31 cellular contexts compared by ENCODE assay signal in genomic region chr20:54014301-54014914, GRCh38. TPM values are rescaled to one million over a fixed set of nuclear protein-coding genes. Genes with fewer than 3 reads are reported as not detected.
DNase-seq lines count a peak whose midpoint lies in the region; ATAC-seq, FAIRE-seq and TF ChIP-seq lines count a peak whose summit lies in the region.
"Had no signal": no experiment of that assay in that cellular context is flagged by ENCODE, and none has a peak within 500 bp of the region (broad histone marks: within the 10 kb centered on the region; RNA-seq: fewer than 3 reads in every experiment).

No MANE protein-coding gene starts in this region.

- no peaks in the 10 kb centered on the region for H3K9me1 ChIP-seq in K562 (ENCODE audit: control insufficient read depth, insufficient read depth, low read length)

- H3K9ac ChIP-seq in K562 (ENCODE audit: insufficient read depth in 1 of 2, low read depth in 2 of 2, low read length in 2 of 2) = no peak overlapping the region
- H3K9ac ChIP-seq: BLaER1 treated with 17β-estradiol and CSF1 and Interleukin-3, amounts not matched to agents 10 nM and 100 nM had no signal

- FAIRE-seq in GM12891 (lab: Jason Lieb, UNC) (peak; percentile 60), K562 (lab: Jason Lieb, UNC) (peak; percentile 35)
- FAIRE-seq: GM12892, kidney, RCC 7860 had no signal

- intact Hi-C loops in K562 (cut with micrococcal nuclease) (no loop called here), mucosa of descending colon (cut with DNase I, micrococcal nuclease) (no loop called here), heart left ventricle (cut with DNase I) (no loop called here)

- no peaks in the 10 kb centered on the region for H3K9me3 Mint-ChIP-seq in stimulated activated effector memory CD8-positive, alpha-beta T cell treated with anti-CD3 and anti-CD28 coated beads, Interleukin-12 subunit alpha, Interleukin-12 subunit beta, amount 100 ng/mL, for 72 hours
- H3K9me3 Mint-ChIP-seq: activated CD4-positive, alpha-beta T cell treated with anti-CD3 and anti-CD28 coated beads, Interleukin-2, amount 10 ng/mL, durations not matched to agents 24 days and 14 days; stimulated activated naive B cell treated with anti-CD40 and anti-IgM and Interleukin-4, amounts not matched to agents 10 μg/mL and 1 μg/mL and 100 μg/mL, for 72 hours had no signal

- TF ChIP-seq POLR2A in GM12891 (IDR thresholded peaks at IDR 0.05; ENCODE audit: low read depth, low read length) (no peak), K562 (conservative IDR thresholded peaks at IDR 0.05) (no peak), heart left ventricle (IDR thresholded peaks at IDR 0.05) (no peak)

- TF ChIP-seq RAD21 in K562 (CRISPR knock-in tag; conservative IDR thresholded peaks at IDR 0.05 in 1 of 2, IDR thresholded peaks at IDR 0.05 in 1 of 2) = no peak

- no peak for TF ChIP-seq CTCF in K562 (IDR thresholded peaks at IDR 0.05 in 2 of 3, conservative IDR thresholded peaks at IDR 0.05 in 1 of 3; ENCODE audit: insufficient read depth in 2 of 3, low read depth in 1 of 3, low read length in 3 of 3)
- no peak for TF ChIP-seq CTCF in mucosa of descending colon (IDR thresholded peaks at IDR 0.05)
- no peak for TF ChIP-seq CTCF in heart left ventricle (IDR thresholded peaks at IDR 0.05)

- no peak for ATAC-seq in K562
- ATAC-seq in mucosa of descending colon = peak; percentile 32
- ATAC-seq in stimulated activated effector memory CD8-positive, alpha-beta T cell treated with anti-CD3 and anti-CD28 coated beads, Interleukin-12 subunit alpha, Interleukin-12 subunit beta, amount 100 ng/mL, for 72 hours = no peak
- ATAC-seq in heart left ventricle = no peak
- ATAC-seq in GM19463 (IDR thresholded peaks at IDR 0.05; ENCODE audit: unreplicated experiment) = no peak
- ATAC-seq: stimulated activated naive B cell treated with anti-CD40 and anti-IgM and Interleukin-4, amounts not matched to agents 10 μg/mL and 1 μg/mL and 100 μg/mL, for 72 hours had no signal

- CTCF ChIA-PET in K562 (lab: Yijun Ruan, JAX; ENCODE audit: low intra/inter-chr PET ratio) = no interaction called here

- BruUV-seq in K562 (replicated peaks; lab: Mats Ljungman, UMichigan) = no TSS peak

- no peak overlapping the region for H3K4me2 ChIP-seq in K562 (ENCODE audit: insufficient read depth, low read length)
- H3K4me2 ChIP-seq: BLaER1 treated with 17β-estradiol and CSF1 and Interleukin-3, amounts not matched to agents 10 nM and 100 nM had no signal

- in situ Hi-C loops in K562 (cut with MboI) = no loop called here

- H3K27ac ChIP-seq in K562 (ENCODE audit: extremely low read depth, low read depth, low read length) = no peak overlapping the region
- H3K27ac ChIP-seq in heart left ventricle = no peak overlapping the region
- H3K27ac ChIP-seq: BLaER1 treated with 17β-estradiol and CSF1 and Interleukin-3, amounts not matched to agents 10 nM and 100 nM; HL-60; right atrium auricular region; SJSA1 had no signal

- H3K27me3 ChIP-seq in K562 (ENCODE audit: control insufficient read depth in 2 of 2, insufficient read depth in 2 of 2, low read length in 2 of 2) (no peaks in the 10 kb centered on the region), heart left ventricle (no peaks in the 10 kb centered on the region)
- H3K27me3 ChIP-seq: BLaER1 treated with 17β-estradiol and CSF1 and Interleukin-3, amounts not matched to agents 10 nM and 100 nM; ovary; right atrium auricular region; SJSA1 had no signal

- no peak overlapping the region for H3K4me3 Mint-ChIP-seq in stimulated activated effector memory CD8-positive, alpha-beta T cell treated with anti-CD3 and anti-CD28 coated beads, Interleukin-12 subunit alpha, Interleukin-12 subunit beta, amount 100 ng/mL, for 72 hours
- H3K4me3 Mint-ChIP-seq: activated CD4-positive, alpha-beta T cell treated with anti-CD3 and anti-CD28 coated beads, Interleukin-2, amount 10 ng/mL, durations not matched to agents 24 days and 14 days; stimulated activated naive B cell treated with anti-CD40 and anti-IgM and Interleukin-4, amounts not matched to agents 10 μg/mL and 1 μg/mL and 100 μg/mL, for 72 hours had no signal

- no peaks in the 10 kb centered on the region for H4K20me1 ChIP-seq in K562 (replicated peaks; ENCODE audit: control insufficient read depth, insufficient read depth, low read length)
- H4K20me1 ChIP-seq: BLaER1 treated with 17β-estradiol and CSF1 and Interleukin-3, amounts not matched to agents 10 nM and 100 nM had no signal

- 3% methylated on average over 7 of the region's 7 CpGs for WGBS in K562 (ENCODE audit: insufficient coverage, low coverage, missing lambda C conversion rate)
- WGBS in heart left ventricle, 4 donors = 42 to 63% (median 55%) methylated on average over 7 of the region's 7 CpGs

- H2AFZ ChIP-seq in K562 (ENCODE audit: low read depth, low read length) = no peak overlapping the region

- no peaks in the 10 kb centered on the region for H3K9me3 ChIP-seq in K562 (replicated peaks; ENCODE audit: control insufficient read depth, insufficient read depth, low read depth, low read length)
- no peaks in the 10 kb centered on the region for H3K9me3 ChIP-seq in mucosa of descending colon
- no peaks in the 10 kb centered on the region for H3K9me3 ChIP-seq in heart left ventricle
- H3K9me3 ChIP-seq: BLaER1 treated with 17β-estradiol and CSF1 and Interleukin-3, amounts not matched to agents 10 nM and 100 nM; Caco-2; ovary; right atrium auricular region; SJSA1 had no signal

- POLR2A ChIA-PET in K562 (lab: Yijun Ruan, JAX) = no interaction called here

- TF ChIP-seq EP300 in K562 (IDR thresholded peaks at IDR 0.05; ENCODE audit: low read length) = no peak

- H3K36me3 Mint-ChIP-seq in stimulated activated effector memory CD8-positive, alpha-beta T cell treated with anti-CD3 and anti-CD28 coated beads, Interleukin-12 subunit alpha, Interleukin-12 subunit beta, amount 100 ng/mL, for 72 hours = no peaks in the 10 kb centered on the region
- H3K36me3 Mint-ChIP-seq: stimulated activated naive B cell treated with anti-CD40 and anti-IgM and Interleukin-4, amounts not matched to agents 10 μg/mL and 1 μg/mL and 100 μg/mL, for 72 hours had no signal

- H3K4me1 ChIP-seq in K562 (replicated peaks in 1 of 2; ENCODE audit: control insufficient read depth in 2 of 2, insufficient read depth in 2 of 2, low read length in 2 of 2) (no peaks in the 10 kb centered on the region), mucosa of descending colon (ENCODE audit: low read depth) (no peaks in the 10 kb centered on the region), heart left ventricle (peaks cover 0 to 14% (median 0%) of the 10 kb centered on the region in 12 donors)
- H3K4me1 ChIP-seq: Caco-2, right atrium auricular region, SJSA1 had no signal

- H3K36me3 ChIP-seq in K562 (ENCODE audit: control insufficient read depth, insufficient read depth, low read length) = no peaks in the 10 kb centered on the region
- no peaks in the 10 kb centered on the region for H3K36me3 ChIP-seq in mucosa of descending colon (ENCODE audit: low read depth)
- H3K36me3 ChIP-seq in heart left ventricle = no peaks in the 10 kb centered on the region
- H3K36me3 ChIP-seq: BLaER1 treated with 17β-estradiol and CSF1 and Interleukin-3, amounts not matched to agents 10 nM and 100 nM; ovary; right atrium auricular region; SJSA1 had no signal

- H3K4me3 ChIP-seq in K562 (no peak overlapping the region), mucosa of descending colon (no peak overlapping the region), heart left ventricle (no peak overlapping the region)
- H3K4me3 ChIP-seq: BLaER1 treated with 17β-estradiol and CSF1 and Interleukin-3, amounts not matched to agents 10 nM and 100 nM; ovary; right atrium auricular region; SJSA1 had no signal

- H3K79me2 ChIP-seq in K562 (ENCODE audit: control insufficient read depth, insufficient read depth, low read length) = no peaks in the 10 kb centered on the region

- H3K4me1 Mint-ChIP-seq in stimulated activated effector memory CD8-positive, alpha-beta T cell treated with anti-CD3 and anti-CD28 coated beads, Interleukin-12 subunit alpha, Interleukin-12 subunit beta, amount 100 ng/mL, for 72 hours = peaks cover 9% of the 10 kb centered on the region

- no peak overlapping the region for H3K27ac Mint-ChIP-seq in stimulated activated effector memory CD8-positive, alpha-beta T cell treated with anti-CD3 and anti-CD28 coated beads, Interleukin-12 subunit alpha, Interleukin-12 subunit beta, amount 100 ng/mL, for 72 hours
- H3K27ac Mint-ChIP-seq: activated CD4-positive, alpha-beta T cell treated with anti-CD3 and anti-CD28 coated beads, Interleukin-2, amount 10 ng/mL, durations not matched to agents 24 days and 14 days; stimulated activated naive B cell treated with anti-CD40 and anti-IgM and Interleukin-4, amounts not matched to agents 10 μg/mL and 1 μg/mL and 100 μg/mL, for 72 hours had no signal

- DNase-seq in GM12891 (ENCODE audit: insufficient read length, low spot score) = no peak
- DNase-seq in NCI-H2171 (lab: John Stamatoyannopoulos, UW) = peak; percentile 68
- no peak for DNase-seq in K562 (ENCODE audit: extremely low read depth in 1 of 4, low spot score in 3 of 4)
- DNase-seq in mucosa of descending colon = no peak
- no peak for DNase-seq in stimulated activated effector memory CD8-positive, alpha-beta T cell treated with anti-CD3 and anti-CD28 coated beads, Interleukin-12 subunit alpha, Interleukin-12 subunit beta, amount 100 ng/mL, for 72 hours (ENCODE audit: low spot score in 2 of 2)
- DNase-seq in heart left ventricle = no peak
- DNase-seq in HT-29 (ENCODE audit: low spot score) = no peak
- DNase-seq: ACHN; activated CD4-positive, alpha-beta T cell treated with anti-CD3 and anti-CD28 coated beads, Interleukin-2, amount 10 ng/mL, durations not matched to agents 24 days and 14 days; activated naive CD4-positive, alpha-beta T cell treated with Interleukin-2 at 50 U/mL for 16 hours; activated T-cell treated with anti-CD3 and anti-CD28 coated beads, Interleukin-2, amount 50 U/mL, for 48 hours; amygdala; Caco-2; HCEC 1CT; kidney; mammary epithelial cell; NCI-H1092; NCI-H187 treated with DMSO at 0.1 percent for 48 hours; NCI-H510A; ovary; stimulated activated CD4-positive, alpha-beta T cell treated with anti-CD3 and anti-CD28 coated beads, Interleukin-4, amount 100 ng/mL, for 1 hour; stimulated activated naive B cell treated with anti-CD40 and anti-IgM and Interleukin-4, amounts not matched to agents 10 μg/mL and 1 μg/mL and 100 μg/mL, for 72 hours had no signal

RNA-seq across cellular contexts. Expression of gene BCAS1, which starts 56.0 kb away (rescaled TPM):
- polyA plus RNA-seq in GM12891 (2012; ENCODE audit: low read depth, missing spikeins) = 1.4 TPM
- total RNA-seq in K562 (2011; cell fraction: chromatin; rRNA removed; ENCODE audit: low replicate concordance) = 0.58 and 0.92 TPM in 2 replicates
- total RNA-seq in K562 (2011; cell fraction: nucleolus; rRNA removed) = 0.39 and 0.67 TPM in 2 replicates
- total RNA-seq in K562 (2011; cell fraction: nucleoplasm; rRNA removed) = 0.51 and 0.69 TPM in 2 replicates
- 1.6 and 1.8 TPM in 2 replicates for total RNA-seq in K562 (2014; rRNA removed)
- 1.1 and 1.5 TPM in 2 replicates for total RNA-seq in K562 (2014; rRNA removed; fragmentation: Illumina TruSeq; extraction: Trizol)
- 0.54 and 0.57 TPM in 2 replicates for total RNA-seq in K562 (2015; rRNA removed; fragmentation: Illumina TruSeq; extraction: Trizol)
- total RNA-seq in K562 (2021) = 0.93 and 1.0 TPM in 2 replicates
- 0.18 and 0.19 TPM in 2 replicates for polyA plus RNA-seq in K562 (2011; rRNA removed)
- 0.07 and 0.15 TPM in 2 replicates for polyA plus RNA-seq in K562 (2011; cell fraction: cytosol; rRNA removed)
- polyA plus RNA-seq in K562 (2011; cell fraction: nucleus; rRNA removed) = 0.20 and 0.24 TPM in 2 replicates
- polyA plus RNA-seq in K562 (2012) = 0.76 and 1.8 TPM in 2 replicates
- 1.3 and 2.3 TPM in 2 replicates for polyA plus RNA-seq in K562 (2014; fragmentation: Illumina TruSeq; extraction: Trizol)
- polyA plus RNA-seq in K562 (2014; fragmentation: Nextera tagmentation; extraction: Ambion mirVana) = under 1 TPM; 0.37 to 0.63 TPM
- 1.0 and 1.1 TPM in 2 replicates for polyA plus RNA-seq in K562 (2014; rRNA removed)
- 0.18 and 0.25 TPM in 2 replicates for polyA minus RNA-seq in K562 (2011; rRNA and poly(A)+ RNA removed)
- polyA minus RNA-seq in K562 (2011; cell fraction: cytosol; rRNA and poly(A)+ RNA removed) = not detected in 2 replicates
- polyA minus RNA-seq in K562 (2011; cell fraction: nucleus; rRNA and poly(A)+ RNA removed) = 0.33 and 0.40 TPM in 2 replicates
- 100 to 1,000 TPM in 2 of 3 donors, 10 to 100 TPM in 1; 39.4 to 191 (median 101) TPM for total RNA-seq in mucosa of descending colon
- not detected for total RNA-seq in heart left ventricle
- not detected for polyA plus RNA-seq in heart left ventricle
- total RNA-seq in HT-29 (2014; rRNA removed; shearing (Covaris generic)) = 39.5 and 42.4 TPM in 2 replicates
- total RNA-seq: activated CD4-positive, alpha-beta T cell treated with anti-CD3 and anti-CD28 coated beads, Interleukin-2, amount 10 ng/mL, durations not matched to agents 24 days and 14 days; glomerular endothelial cell; mammary epithelial cell; right atrium auricular region; T-helper 2 cell treated with Interferon-gamma antibody and Interleukin-4, amounts not matched to agents 100 ng/mL and 5 ng/mL, for 36 hours had no signal
- polyA plus RNA-seq: mammary epithelial cell had no signal

Comparison
In these comparisons a context has a peak if more than half of its experiments do, and no peak if none do; other contexts are left out.
1. RNA of gene BCAS1, which starts 56.0 kb away (total RNA-seq): 39.4 to 191 TPM in mucosa of descending colon and 39.5 to 42.4 TPM in HT-29; 0.39 to 1.8 TPM in K562 and not detected in heart left ventricle; every median in the first group is over 10 times any median in the second.